Comparison of ENCODE assay signal across 28 cellular contexts in the genomic region with DNA sequence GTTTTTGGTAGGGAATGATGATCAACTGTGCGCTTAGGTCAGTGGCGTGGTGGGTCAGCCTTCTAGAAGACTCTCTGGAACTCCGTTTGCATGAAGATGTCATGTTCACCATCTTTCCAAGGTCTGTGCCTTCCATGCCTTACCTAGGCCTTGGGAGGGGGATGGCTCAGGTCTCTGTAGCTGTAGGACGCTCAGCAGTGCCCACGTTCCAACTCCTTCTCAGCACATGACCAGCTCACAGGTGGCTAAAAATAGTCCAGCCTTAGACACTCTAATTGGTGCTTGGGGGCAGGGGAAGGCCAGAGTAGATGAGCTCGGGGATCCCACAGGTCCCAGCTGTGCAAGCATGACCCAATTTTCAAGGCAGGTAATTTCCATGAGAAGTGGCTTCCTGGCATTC. TPM values are rescaled to one million over a fixed set of nuclear protein-coding genes. Genes with fewer than 3 reads are reported as not detected.
DNase-seq lines count a peak whose midpoint lies in the region; ATAC-seq and TF ChIP-seq lines count a peak whose summit lies in the region.
"Had no signal": no experiment of that assay in that cellular context is flagged by ENCODE, and none has a peak within 500 bp of the region (broad histone marks: within the 10 kb centered on the region; RNA-seq: fewer than 3 reads in every experiment).

No MANE protein-coding gene starts in this region.

- H3K27ac ChIP-seq in thyroid gland = no peak overlapping the region
- H3K27ac ChIP-seq: A549, HL-60, PC-9 had no signal

- WGBS in thyroid gland, 2 donors = 61 to 69% methylated on average over 3 to 5 of the region's 6 CpGs

- TF ChIP-seq CTCF in thyroid gland (IDR thresholded peaks at IDR 0.05) = no peak

- no peak for TF ChIP-seq POLR2A in thyroid gland (IDR thresholded peaks at IDR 0.05)

- H3K36me3 ChIP-seq in thyroid gland = no peaks in the 10 kb centered on the region
- H3K36me3 ChIP-seq: BE2C, HAP-1, MG63 had no signal

- H3K4me3 ChIP-seq in thyroid gland (replicated peaks in 1 of 3) = no peak overlapping the region
- H3K4me3 ChIP-seq: A549, GM23338, HAP-1, K562, MG63, PC-9 had no signal

- H3K4me1 ChIP-seq in thyroid gland = no peaks in the 10 kb centered on the region
- H3K4me1 ChIP-seq: A549, BE2C, HAP-1 had no signal

- ATAC-seq in Right ventricle myocardium inferior = peak; percentile 41
- ATAC-seq: A549, GM23338, HepG2, K562 had no signal

- DNase-seq in Right ventricle myocardium inferior (ENCODE audit: missing footprints) = no peak
- no peak for DNase-seq in cardiac septum (ENCODE audit: low spot score)
- DNase-seq in NCI-H774 (lab: John Stamatoyannopoulos, UW) = peak; percentile 16
- DNase-seq in islet precursor cell = peak; percentile 22
- peak; percentile 3 to 18 for DNase-seq in thyroid gland
- DNase-seq in NCI-H2196 treated with DMSO at 0.1 percent for 48 hours (lab: John Stamatoyannopoulos, UW; ENCODE audit: unreplicated experiment) = no peak
- DNase-seq in ureter (ENCODE audit: low spot score) = no peak
- DNase-seq in NCI-H1694 (lab: John Stamatoyannopoulos, UW) = no peak
- DNase-seq: BE2C; CD4-positive, CD25-positive, alpha-beta regulatory T cell; MG63; NCI-H1436; NCI-H1930; NCI-H2171; NCI-H526 treated with DMSO at 0.1 percent for 48 hours; RPMI8226; SIG-M5; SK-N-SH had no signal

- H3K9me3 ChIP-seq in thyroid gland = no peaks in the 10 kb centered on the region
- H3K9me3 ChIP-seq: A549, BE2C, HAP-1, MG63, SK-N-SH had no signal

- intact Hi-C loops in Right ventricle myocardium inferior (cut with DNase I) (no loop called here), cardiac septum (cut with DNase I) (no loop called here), thyroid gland (cut with DNase I) (no loop called here)

- H3K27me3 ChIP-seq in thyroid gland = no peaks in the 10 kb centered on the region
- H3K27me3 ChIP-seq: BE2C, MG63 had no signal

RNA-seq across cellular contexts. Expression of a gene that starts 42.3 kb away (rescaled TPM):
- total RNA-seq in Right ventricle myocardium inferior = not detected
- total RNA-seq in cardiac septum = not detected
- not detected for total RNA-seq in thyroid gland
- not detected for total RNA-seq in ureter
- total RNA-seq: CD4-positive, CD25-positive, alpha-beta regulatory T cell; G401; GM23338; HepG2; HT-29; K562; LHCN-M2; PC-9 had no signal

Comparison
In these comparisons a context has a peak if more than half of its experiments do, and no peak if none do; other contexts are left out.
1. DNase-seq: peak in NCI-H774 (single experiment), islet precursor cell (single experiment) and thyroid gland (2 of 2); none in Right ventricle myocardium inferior (single experiment), cardiac septum (single experiment), NCI-H2196 treated with DMSO at 0.1 percent for 48 hours (single experiment), ureter (single experiment) and NCI-H1694 (single experiment).